11 cellular contexts compared by ENCODE assay signal in genomic region chr9:34562136-34562745, GRCh38. TPM values are rescaled to one million over a fixed set of nuclear protein-coding genes. Genes with fewer than 3 reads are reported as not detected.
DNase-seq lines count a peak whose midpoint lies in the region; ATAC-seq and TF ChIP-seq lines count a peak whose summit lies in the region.
"Had no signal": no experiment of that assay in that cellular context is flagged by ENCODE, and none has a peak within 500 bp of the region (broad histone marks: within the 10 kb centered on the region; RNA-seq: fewer than 3 reads in every experiment).

No MANE protein-coding gene starts in this region.

- TF ChIP-seq EP300 in tibial nerve (IDR thresholded peaks at IDR 0.05) = no peak

- no peaks in the 10 kb centered on the region for H3K9me3 Mint-ChIP-seq in activated CD4-positive, alpha-beta T cell treated with anti-CD3 and anti-CD28 coated beads for 36 hours (ENCODE audit: low read depth)
- H3K9me3 Mint-ChIP-seq in activated CD4-positive, alpha-beta T cell treated with anti-CD3 and anti-CD28 coated beads, Interleukin-2, amount 10 ng/mL, durations not matched to agents 7 days and 5 days = no peaks in the 10 kb centered on the region

- no peak for TF ChIP-seq POLR2A in tibial nerve (IDR thresholded peaks at IDR 0.05)

- no peak overlapping the region for H3K4me3 Mint-ChIP-seq in activated CD4-positive, alpha-beta T cell treated with anti-CD3 and anti-CD28 coated beads for 36 hours
- H3K4me3 Mint-ChIP-seq in activated CD4-positive, alpha-beta T cell treated with anti-CD3 and anti-CD28 coated beads, Interleukin-2, amount 10 ng/mL, durations not matched to agents 7 days and 5 days = no peak overlapping the region
- H3K4me3 Mint-ChIP-seq: CD4-positive, alpha-beta memory T cell had no signal

- H3K4me1 ChIP-seq in Loucy (ENCODE audit: insufficient read depth, low read length, poor library complexity, severe bottlenecking) (no peaks in the 10 kb centered on the region), tibial nerve (peaks cover 0 to 27% (median 17%) of the 10 kb centered on the region in 4 donors)

- no peak overlapping the region for H3K9ac ChIP-seq in Loucy (ENCODE audit: low read depth, low read length, poor library complexity, severe bottlenecking)
- H3K9ac ChIP-seq: GM23248 had no signal

- CTCF ChIA-PET in activated CD4-positive, alpha-beta T cell treated with anti-CD3 and anti-CD28 coated beads for 36 hours (lab: Charles Lee) = interaction anchor here (0.7 to 4.1 kb wide), 10 partner anchors 12 to 157 kb away, joined by 3 to 22 read pairs (median 5); partner anchors contain the start of gene SIGMAR1
- CTCF ChIA-PET in activated CD4-positive, alpha-beta T cell treated with anti-CD3 and anti-CD28 coated beads, Interleukin-2, amount 10 ng/mL, durations not matched to agents 7 days and 5 days (lab: Charles Lee) = interaction anchor here (0.9 to 1.5 kb wide), 4 partner anchors 19 to 113 kb away, joined by 3 to 4 read pairs (median 3); no protein-coding TSS in a partner anchor

- H3F3A ChIP-seq in Loucy (ENCODE audit: low read depth) = no peaks in the 10 kb centered on the region

- 91 to 97% methylated on average over 7 of the region's 7 CpGs for WGBS in tibial nerve, 2 donors

- H2AFZ ChIP-seq in Loucy (ENCODE audit: low read length) = no peak overlapping the region
- H2AFZ ChIP-seq: GM23248 had no signal

- POLR2A ChIA-PET in activated CD4-positive, alpha-beta T cell treated with anti-CD3 and anti-CD28 coated beads for 36 hours (lab: Charles Lee) = no interaction called here
- POLR2A ChIA-PET in activated CD4-positive, alpha-beta T cell treated with anti-CD3 and anti-CD28 coated beads, Interleukin-2, amount 10 ng/mL, durations not matched to agents 7 days and 5 days (lab: Charles Lee) = interaction anchor here (0.6 kb wide), 1 partner anchor 463 kb away, joined by 3 read pairs; no protein-coding TSS in a partner anchor

- H3K9me3 ChIP-seq in Loucy (ENCODE audit: insufficient read depth, low read depth, low read length) (no peaks in the 10 kb centered on the region), tibial nerve (peaks cover 0 to 6% (median 0%) of the 10 kb centered on the region in 4 donors)

- H4K20me1 ChIP-seq in Loucy (ENCODE audit: insufficient read depth, low read length, poor library complexity, severe bottlenecking) = no peaks in the 10 kb centered on the region

- H3K36me3 ChIP-seq in Loucy (ENCODE audit: insufficient read depth, low read length) = no peaks in the 10 kb centered on the region
- peaks cover 0 to 25% (median 0%) of the 10 kb centered on the region in 3 donors for H3K36me3 ChIP-seq in tibial nerve

- H3K4me1 Mint-ChIP-seq in activated CD4-positive, alpha-beta T cell treated with anti-CD3 and anti-CD28 coated beads for 36 hours = no peaks in the 10 kb centered on the region
- no peaks in the 10 kb centered on the region for H3K4me1 Mint-ChIP-seq in activated CD4-positive, alpha-beta T cell treated with anti-CD3 and anti-CD28 coated beads, Interleukin-2, amount 10 ng/mL, durations not matched to agents 7 days and 5 days

- no peak for ATAC-seq in activated CD4-positive, alpha-beta T cell treated with anti-CD3 and anti-CD28 coated beads for 36 hours

- H3K27ac Mint-ChIP-seq in activated CD4-positive, alpha-beta T cell treated with anti-CD3 and anti-CD28 coated beads for 36 hours = no peak overlapping the region
- no peak overlapping the region for H3K27ac Mint-ChIP-seq in activated CD4-positive, alpha-beta T cell treated with anti-CD3 and anti-CD28 coated beads, Interleukin-2, amount 10 ng/mL, durations not matched to agents 7 days and 5 days
- H3K27ac Mint-ChIP-seq: CD4-positive, alpha-beta memory T cell had no signal

- no peaks in the 10 kb centered on the region for H3K36me3 Mint-ChIP-seq in activated CD4-positive, alpha-beta T cell treated with anti-CD3 and anti-CD28 coated beads for 36 hours (ENCODE audit: low read depth)
- no peaks in the 10 kb centered on the region for H3K36me3 Mint-ChIP-seq in activated CD4-positive, alpha-beta T cell treated with anti-CD3 and anti-CD28 coated beads, Interleukin-2, amount 10 ng/mL, durations not matched to agents 7 days and 5 days (ENCODE audit: low read depth)
- H3K36me3 Mint-ChIP-seq: CD4-positive, alpha-beta memory T cell had no signal

- TF ChIP-seq CTCF in Loucy (conservative IDR thresholded peaks at IDR 0.05; ENCODE audit: low read length) (peak; percentile 66), dorsolateral prefrontal cortex (IDR thresholded peaks at IDR 0.05 in 54 of 56, conservative IDR thresholded peaks at IDR 0.05 in 2 of 56; ENCODE audit: low read depth in 1 of 56, partially characterized antibody in 56 of 56) (peak in 33 of 56 donors; percentile 9 to 50 (median 24)), retinal pigment epithelial cell (conservative IDR thresholded peaks at IDR 0.05; ENCODE audit: low read depth, low read length) (peak; percentile 59), tibial nerve (IDR thresholded peaks at IDR 0.05) (peak in 1 of 5 experiments; percentile 31)

- H3K4me3 ChIP-seq in Loucy (ENCODE audit: low read length, poor library complexity, severe bottlenecking) (no peak overlapping the region), dorsolateral prefrontal cortex (no peak overlapping the region), retinal pigment epithelial cell (ENCODE audit: low read length) (no peak overlapping the region), tibial nerve (no peak overlapping the region)
- H3K4me3 ChIP-seq: GM23248 had no signal

- intact Hi-C loops in activated CD4-positive, alpha-beta T cell treated with anti-CD3 and anti-CD28 coated beads for 36 hours (cut with DNase I, micrococcal nuclease) = loop anchor here (1.0 kb wide), 1 partner anchor 29 kb away; no protein-coding TSS in a partner anchor
- intact Hi-C loops in dorsolateral prefrontal cortex (cut with DNase I) = no loop called here
- intact Hi-C loops in posterior vena cava (cut with DNase I) = no loop called here

- H3K27me3 Mint-ChIP-seq in activated CD4-positive, alpha-beta T cell treated with anti-CD3 and anti-CD28 coated beads for 36 hours = peaks cover 25% of the 10 kb centered on the region
- H3K27me3 Mint-ChIP-seq in activated CD4-positive, alpha-beta T cell treated with anti-CD3 and anti-CD28 coated beads, Interleukin-2, amount 10 ng/mL, durations not matched to agents 7 days and 5 days = peaks cover 10% of the 10 kb centered on the region

- no peak overlapping the region for H3K4me2 ChIP-seq in Loucy (ENCODE audit: low read depth, low read length, poor library complexity, severe bottlenecking)

- H3K27me3 ChIP-seq in Loucy (ENCODE audit: insufficient read depth, low read length, poor library complexity, severe bottlenecking) (no peaks in the 10 kb centered on the region), dorsolateral prefrontal cortex (peaks cover 0 to 38% (median 0%) of the 10 kb centered on the region in 45 donors), tibial nerve (no peaks in the 10 kb centered on the region)

- H3K27ac ChIP-seq in dorsolateral prefrontal cortex (no peak overlapping the region), tibial nerve (no peak overlapping the region)
- H3K27ac ChIP-seq: GM23248 had no signal

- DNase-seq in activated CD4-positive, alpha-beta T cell treated with anti-CD3 and anti-CD28 coated beads for 36 hours = peak; percentile 69
- no peak for DNase-seq in activated CD4-positive, alpha-beta T cell treated with anti-CD3 and anti-CD28 coated beads, Interleukin-2, amount 10 ng/mL, durations not matched to agents 7 days and 5 days
- DNase-seq in dorsolateral prefrontal cortex = no peak
- no peak for DNase-seq in retinal pigment epithelial cell (ENCODE audit: low read depth)
- DNase-seq in tibial nerve (ENCODE audit: low spot score in 2 of 2) = no peak
- DNase-seq in NCI-H1930 (lab: John Stamatoyannopoulos, UW) = no peak
- DNase-seq in posterior vena cava (ENCODE audit: low spot score) = no peak
- DNase-seq: CD4-positive, alpha-beta memory T cell; GM23248; MV-4-11 had no signal

- H3K79me2 ChIP-seq in Loucy (ENCODE audit: insufficient read depth, low read length) = no peaks in the 10 kb centered on the region

- no peaks in the 10 kb centered on the region for H3K9me2 ChIP-seq in Loucy (replicated peaks; ENCODE audit: low read depth, low read length)

RNA-seq across cellular contexts. Expression of gene CNTFR, which starts 27.3 kb away (rescaled TPM):
- total RNA-seq in activated CD4-positive, alpha-beta T cell treated with anti-CD3 and anti-CD28 coated beads for 36 hours = not detected
- total RNA-seq in activated CD4-positive, alpha-beta T cell treated with anti-CD3 and anti-CD28 coated beads, Interleukin-2, amount 10 ng/mL, durations not matched to agents 7 days and 5 days = not detected
- total RNA-seq in dorsolateral prefrontal cortex (100 to 1,000 TPM in 12 of 120 experiments, 10 to 100 TPM in 108; 36.2 to 149 (median 67.2) TPM), tibial nerve (10 to 100 TPM; 19.8 to 40.9 (median 34.7) TPM), posterior vena cava (10 to 100 TPM in 1 of 2 donors, 1 to 10 TPM in 1; 7.0 to 15.5 TPM)
- total RNA-seq: CD4-positive, alpha-beta memory T cell; GM23248 had no signal

RNA-seq across cellular contexts. Expression of gene ENHO, which starts 39.5 kb away (rescaled TPM):
- not detected for total RNA-seq in activated CD4-positive, alpha-beta T cell treated with anti-CD3 and anti-CD28 coated beads for 36 hours
- not detected for total RNA-seq in activated CD4-positive, alpha-beta T cell treated with anti-CD3 and anti-CD28 coated beads, Interleukin-2, amount 10 ng/mL, durations not matched to agents 7 days and 5 days
- total RNA-seq in dorsolateral prefrontal cortex = 100 to 1,000 TPM in 101 of 120 experiments, 10 to 100 TPM in 19; 56.2 to 336 (median 124) TPM
- total RNA-seq in tibial nerve = 10 to 100 TPM in 3 of 4 donors, 1 to 10 TPM in 1; 2.7 to 22.1 (median 16.3) TPM
- under 1 TPM; 0.24 to 0.74 TPM for total RNA-seq in posterior vena cava
- total RNA-seq: CD4-positive, alpha-beta memory T cell; GM23248 had no signal

RNA-seq across cellular contexts. Expression of gene RPP25L, which starts 49.7 kb away (rescaled TPM):
- total RNA-seq in activated CD4-positive, alpha-beta T cell treated with anti-CD3 and anti-CD28 coated beads for 36 hours = 10 to 100 TPM; 29.3 to 35.2 TPM
- total RNA-seq in activated CD4-positive, alpha-beta T cell treated with anti-CD3 and anti-CD28 coated beads, Interleukin-2, amount 10 ng/mL, durations not matched to agents 7 days and 5 days = 10 to 100 TPM; 22.7 to 26.8 TPM
- total RNA-seq in dorsolateral prefrontal cortex (10 to 100 TPM; 12.3 to 32.2 (median 20.6) TPM), tibial nerve (10 to 100 TPM; 31.4 to 45.9 (median 45.4) TPM), posterior vena cava (10 to 100 TPM in 1 of 2 donors, 1 to 10 TPM in 1; 5.1 to 10.8 TPM)

RNA-seq across cellular contexts. Expression of gene DCTN3, which starts 58.1 kb away (rescaled TPM):
- total RNA-seq in activated CD4-positive, alpha-beta T cell treated with anti-CD3 and anti-CD28 coated beads for 36 hours = 10 to 100 TPM; 65.9 to 68.4 TPM
- 100 to 1,000 TPM; 150 to 153 TPM for total RNA-seq in activated CD4-positive, alpha-beta T cell treated with anti-CD3 and anti-CD28 coated beads, Interleukin-2, amount 10 ng/mL, durations not matched to agents 7 days and 5 days
- total RNA-seq in dorsolateral prefrontal cortex (100 to 1,000 TPM in 116 of 120 experiments, 10 to 100 TPM in 4; 83.5 to 180 (median 139) TPM), tibial nerve (10 to 100 TPM; 64.7 to 87.5 (median 73.7) TPM), posterior vena cava (10 to 100 TPM; 73.8 to 77.0 TPM)

Comparison
In these comparisons a context has a peak if more than half of its experiments do, and no peak if none do; other contexts are left out.
1. RNA of gene CNTFR, which starts 27.3 kb away (total RNA-seq): 36.2 to 149 TPM in dorsolateral prefrontal cortex, 19.8 to 40.9 TPM in tibial nerve and 7.0 to 15.5 TPM in posterior vena cava; not detected in activated CD4-positive, alpha-beta T cell treated with anti-CD3 and anti-CD28 coated beads for 36 hours and not detected in activated CD4-positive, alpha-beta T cell treated with anti-CD3 and anti-CD28 coated beads, Interleukin-2, amount 10 ng/mL, durations not matched to agents 7 days and 5 days; every median in the first group is over 4 times any median in the second.
2. intact Hi-C loops: an anchor here in activated CD4-positive, alpha-beta T cell treated with anti-CD3 and anti-CD28 coated beads for 36 hours (1.0 kb wide); none called in dorsolateral prefrontal cortex and posterior vena cava.